In the genomic region with DNA sequence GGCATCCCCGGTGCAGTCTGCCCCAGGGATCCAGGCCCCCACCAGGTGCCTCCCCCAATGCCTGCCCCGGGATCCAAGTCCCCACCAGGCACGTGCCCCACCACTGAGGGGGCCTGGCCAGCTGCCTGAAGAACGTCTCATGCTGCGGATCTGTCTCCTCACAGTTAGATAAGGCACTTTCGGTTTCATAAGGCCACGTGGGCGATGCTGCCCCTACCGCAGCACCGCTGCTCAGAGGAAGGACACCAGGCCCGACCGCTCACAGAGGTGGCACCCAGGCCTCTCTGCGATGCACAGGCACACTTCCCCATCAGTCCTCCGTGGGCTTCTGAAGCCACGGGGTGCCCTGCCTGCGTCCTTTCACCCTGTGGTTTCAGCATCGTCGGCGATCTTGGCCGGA, we compare ENCODE assay signal across 1 cellular context.
TF ChIP-seq lines count a peak whose summit lies in the region.

No MANE protein-coding gene starts in this region.

TF ChIP-seq in GM23338, 12 proteins besides CTCF, POLR2A, EP300 and RAD21 (continued from another document):
- TF ChIP-seq, protein P1, sequence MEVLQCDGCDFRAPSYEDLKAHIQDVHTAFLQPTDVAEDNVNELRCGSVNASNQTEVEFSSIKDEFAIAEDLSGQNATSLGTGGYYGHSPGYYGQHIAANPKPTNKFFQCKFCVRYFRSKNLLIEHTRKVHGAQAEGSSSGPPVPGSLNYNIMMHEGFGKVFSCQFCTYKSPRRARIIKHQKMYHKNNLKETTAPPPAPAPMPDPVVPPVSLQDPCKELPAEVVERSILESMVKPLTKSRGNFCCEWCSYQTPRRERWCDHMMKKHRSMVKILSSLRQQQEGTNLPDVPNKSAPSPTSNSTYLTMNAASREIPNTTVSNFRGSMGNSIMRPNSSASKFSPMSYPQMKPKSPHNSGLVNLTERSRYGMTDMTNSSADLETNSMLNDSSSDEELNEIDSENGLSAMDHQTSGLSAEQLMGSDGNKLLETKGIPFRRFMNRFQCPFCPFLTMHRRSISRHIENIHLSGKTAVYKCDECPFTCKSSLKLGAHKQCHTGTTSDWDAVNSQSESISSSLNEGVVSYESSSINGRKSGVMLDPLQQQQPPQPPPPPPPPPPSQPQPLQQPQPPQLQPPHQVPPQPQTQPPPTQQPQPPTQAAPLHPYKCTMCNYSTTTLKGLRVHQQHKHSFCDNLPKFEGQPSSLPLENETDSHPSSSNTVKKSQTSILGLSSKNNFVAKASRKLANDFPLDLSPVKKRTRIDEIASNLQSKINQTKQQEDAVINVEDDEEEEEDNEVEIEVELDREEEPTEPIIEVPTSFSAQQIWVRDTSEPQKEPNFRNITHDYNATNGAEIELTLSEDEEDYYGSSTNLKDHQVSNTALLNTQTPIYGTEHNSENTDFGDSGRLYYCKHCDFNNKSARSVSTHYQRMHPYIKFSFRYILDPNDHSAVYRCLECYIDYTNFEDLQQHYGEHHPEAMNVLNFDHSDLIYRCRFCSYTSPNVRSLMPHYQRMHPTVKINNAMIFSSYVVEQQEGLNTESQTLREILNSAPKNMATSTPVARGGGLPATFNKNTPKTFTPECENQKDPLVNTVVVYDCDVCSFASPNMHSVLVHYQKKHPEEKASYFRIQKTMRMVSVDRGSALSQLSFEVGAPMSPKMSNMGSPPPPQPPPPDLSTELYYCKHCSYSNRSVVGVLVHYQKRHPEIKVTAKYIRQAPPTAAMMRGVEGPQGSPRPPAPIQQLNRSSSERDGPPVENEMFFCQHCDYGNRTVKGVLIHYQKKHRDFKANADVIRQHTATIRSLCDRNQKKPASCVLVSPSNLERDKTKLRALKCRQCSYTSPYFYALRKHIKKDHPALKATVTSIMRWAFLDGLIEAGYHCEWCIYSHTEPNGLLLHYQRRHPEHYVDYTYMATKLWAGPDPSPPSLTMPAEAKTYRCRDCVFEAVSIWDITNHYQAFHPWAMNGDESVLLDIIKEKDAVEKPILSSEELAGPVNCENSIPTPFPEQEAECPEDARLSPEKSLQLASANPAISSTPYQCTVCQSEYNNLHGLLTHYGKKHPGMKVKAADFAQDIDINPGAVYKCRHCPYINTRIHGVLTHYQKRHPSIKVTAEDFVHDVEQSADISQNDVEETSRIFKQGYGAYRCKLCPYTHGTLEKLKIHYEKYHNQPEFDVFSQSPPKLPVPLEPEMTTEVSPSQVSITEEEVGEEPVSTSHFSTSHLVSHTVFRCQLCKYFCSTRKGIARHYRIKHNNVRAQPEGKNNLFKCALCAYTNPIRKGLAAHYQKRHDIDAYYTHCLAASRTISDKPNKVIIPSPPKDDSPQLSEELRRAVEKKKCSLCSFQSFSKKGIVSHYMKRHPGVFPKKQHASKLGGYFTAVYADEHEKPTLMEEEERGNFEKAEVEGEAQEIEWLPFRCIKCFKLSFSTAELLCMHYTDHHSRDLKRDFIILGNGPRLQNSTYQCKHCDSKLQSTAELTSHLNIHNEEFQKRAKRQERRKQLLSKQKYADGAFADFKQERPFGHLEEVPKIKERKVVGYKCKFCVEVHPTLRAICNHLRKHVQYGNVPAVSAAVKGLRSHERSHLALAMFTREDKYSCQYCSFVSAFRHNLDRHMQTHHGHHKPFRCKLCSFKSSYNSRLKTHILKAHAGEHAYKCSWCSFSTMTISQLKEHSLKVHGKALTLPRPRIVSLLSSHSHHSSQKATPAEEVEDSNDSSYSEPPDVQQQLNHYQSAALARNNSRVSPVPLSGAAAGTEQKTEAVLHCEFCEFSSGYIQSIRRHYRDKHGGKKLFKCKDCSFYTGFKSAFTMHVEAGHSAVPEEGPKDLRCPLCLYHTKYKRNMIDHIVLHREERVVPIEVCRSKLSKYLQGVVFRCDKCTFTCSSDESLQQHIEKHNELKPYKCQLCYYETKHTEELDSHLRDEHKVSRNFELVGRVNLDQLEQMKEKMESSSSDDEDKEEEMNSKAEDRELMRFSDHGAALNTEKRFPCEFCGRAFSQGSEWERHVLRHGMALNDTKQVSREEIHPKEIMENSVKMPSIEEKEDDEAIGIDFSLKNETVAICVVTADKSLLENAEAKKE (CRISPR knock-in tag; IDR thresholded peaks at IDR 0.05): no peak
- TF ChIP-seq, protein P2, sequence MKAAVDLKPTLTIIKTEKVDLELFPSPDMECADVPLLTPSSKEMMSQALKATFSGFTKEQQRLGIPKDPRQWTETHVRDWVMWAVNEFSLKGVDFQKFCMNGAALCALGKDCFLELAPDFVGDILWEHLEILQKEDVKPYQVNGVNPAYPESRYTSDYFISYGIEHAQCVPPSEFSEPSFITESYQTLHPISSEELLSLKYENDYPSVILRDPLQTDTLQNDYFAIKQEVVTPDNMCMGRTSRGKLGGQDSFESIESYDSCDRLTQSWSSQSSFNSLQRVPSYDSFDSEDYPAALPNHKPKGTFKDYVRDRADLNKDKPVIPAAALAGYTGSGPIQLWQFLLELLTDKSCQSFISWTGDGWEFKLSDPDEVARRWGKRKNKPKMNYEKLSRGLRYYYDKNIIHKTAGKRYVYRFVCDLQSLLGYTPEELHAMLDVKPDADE (IDR thresholded peaks at IDR 0.05): no peak
- no peak for TF ChIP-seq EZH2phosphoT487 (IDR thresholded peaks at IDR 0.05; ENCODE audit: unreplicated experiment)
TF ChIP-seq in GM23338: peak in this region for 0.
